In the genomic region with DNA sequence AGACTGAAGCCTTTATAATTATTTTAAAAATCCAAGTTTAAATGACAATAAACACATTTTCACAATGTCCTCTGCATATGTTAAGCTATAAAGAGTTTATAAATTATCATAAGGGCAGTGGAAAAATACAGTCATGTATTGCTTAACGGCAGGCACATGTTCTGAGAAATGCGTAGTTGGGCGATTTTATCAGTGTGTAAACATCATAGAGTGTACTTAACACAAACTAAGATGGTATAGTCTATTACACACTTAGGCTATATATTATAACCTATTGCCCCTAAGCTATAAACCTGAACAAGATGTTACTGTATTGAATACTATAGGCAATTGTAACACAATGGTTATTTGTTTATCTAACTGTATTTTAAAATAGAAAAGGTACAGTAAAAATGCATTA, we compare ENCODE assay signal across 27 cellular contexts.
"Had no signal": no experiment of that assay in that cellular context is flagged by ENCODE, and none has a peak within 500 bp of the region (broad histone marks: within the 10 kb centered on the region; RNA-seq: fewer than 3 reads in every experiment).

No MANE protein-coding gene starts in this region.

- FAIRE-seq: islet of Langerhans, kidney, pancreas had no signal

- H3K9me3 Mint-ChIP-seq: mesothelial cell of epicardium had no signal

- H3K4me3 Mint-ChIP-seq: immature natural killer cell; mesothelial cell of epicardium; naive thymus-derived CD4-positive, alpha-beta T cell; natural killer cell treated with Interleukin-12 subunit alpha and Interleukin-12 subunit beta and Interleukin-15 and Interleukin-18, amount 100 ng/mL, for 72 hours; stimulated activated naive B cell treated with anti-CD40 and anti-IgM and Interleukin-4, amounts not matched to agents 10 μg/mL and 1 μg/mL and 100 μg/mL, for 72 hours had no signal

- H3K4me3 ChIP-seq: left ventricle myocardium inferior, lung, pancreas, prostate gland, skin epidermis, stomach, testis, thyroid gland, transverse colon, upper lobe of left lung had no signal

- H3K4me1 ChIP-seq: left ventricle myocardium inferior, pancreas, prostate gland, stomach, testis, thyroid gland, upper lobe of left lung had no signal

- H3K4me1 Mint-ChIP-seq: immature natural killer cell; mesothelial cell of epicardium; naive thymus-derived CD4-positive, alpha-beta T cell; stimulated activated naive B cell treated with anti-CD40 and anti-IgM and Interleukin-4, amounts not matched to agents 10 μg/mL and 1 μg/mL and 100 μg/mL, for 72 hours had no signal

- H3K27me3 ChIP-seq: pancreas, stomach, testis, thyroid gland, transverse colon, upper lobe of left lung had no signal

- H3K9me3 ChIP-seq: left ventricle myocardium inferior, pancreas, prostate gland, stomach, testis, thyroid gland, transverse colon, upper lobe of left lung had no signal

- H3K27ac Mint-ChIP-seq: immature natural killer cell; mesothelial cell of epicardium; naive thymus-derived CD4-positive, alpha-beta T cell; natural killer cell treated with Interleukin-12 subunit alpha and Interleukin-12 subunit beta and Interleukin-15 and Interleukin-18, amount 100 ng/mL, for 72 hours; stimulated activated naive B cell treated with anti-CD40 and anti-IgM and Interleukin-4, amounts not matched to agents 10 μg/mL and 1 μg/mL and 100 μg/mL, for 72 hours had no signal

- H3K36me3 ChIP-seq: left ventricle myocardium inferior, pancreas, prostate gland, stomach, thyroid gland, transverse colon, upper lobe of left lung had no signal

- H3K27me3 Mint-ChIP-seq: naive thymus-derived CD4-positive, alpha-beta T cell; natural killer cell treated with Interleukin-12 subunit alpha and Interleukin-12 subunit beta and Interleukin-15 and Interleukin-18, amount 100 ng/mL, for 72 hours; stimulated activated naive B cell treated with anti-CD40 and anti-IgM and Interleukin-4, amounts not matched to agents 10 μg/mL and 1 μg/mL and 100 μg/mL, for 72 hours had no signal

- H3K36me3 Mint-ChIP-seq: mesothelial cell of epicardium; naive thymus-derived CD4-positive, alpha-beta T cell; stimulated activated naive B cell treated with anti-CD40 and anti-IgM and Interleukin-4, amounts not matched to agents 10 μg/mL and 1 μg/mL and 100 μg/mL, for 72 hours had no signal

- DNase-seq: hypothalamus; immature natural killer cell; kidney; left ventricle myocardium inferior; mesendoderm; naive thymus-derived CD4-positive, alpha-beta T cell; pancreas; posterior cingulate gyrus; retina; right cardiac atrium; stimulated activated CD4-positive, alpha-beta T cell treated with anti-CD3 and anti-CD28 coated beads, Interleukin-12 subunit alpha, Interleukin-12 subunit beta, amount 100 ng/mL, for 4 hours; stimulated activated CD4-positive, alpha-beta T cell treated with anti-CD3 and anti-CD28 coated beads, Interleukin-15, amount 100 ng/mL, for 24 hours; stimulated activated CD4-positive, alpha-beta T cell treated with anti-CD3 and anti-CD28 coated beads, Interleukin-2, amount 100 ng/mL, for 24 hours; stimulated activated CD4-positive, alpha-beta T cell treated with anti-CD3 and anti-CD28 coated beads, Interleukin-4, amount 100 ng/mL, for 1 hour; stimulated activated naive B cell treated with anti-CD40 and anti-IgM and Interleukin-4, amounts not matched to agents 10 μg/mL and 1 μg/mL and 100 μg/mL, for 72 hours; stimulated activated naive CD8-positive, alpha-beta T cell treated with anti-CD3 and anti-CD28 coated beads, Interleukin-15, Interleukin-2, amounts not matched to agents 100 U/mL and 50 U/mL, for 24 hours; stomach; testis; thyroid gland; transverse colon; upper lobe of left lung had no signal

- H3K27ac ChIP-seq: left ventricle myocardium inferior, pancreas, prostate gland, skin epidermis, stomach, testis, thyroid gland, transverse colon, upper lobe of left lung had no signal
